10 cellular contexts compared by ENCODE assay signal in genomic region chr2:216683846-216684245, GRCh38. TPM values are rescaled to one million over a fixed set of nuclear protein-coding genes. Genes with fewer than 3 reads are reported as not detected.
DNase-seq lines count a peak whose midpoint lies in the region; ATAC-seq and TF ChIP-seq lines count a peak whose summit lies in the region.
"Had no signal": no experiment of that assay in that cellular context is flagged by ENCODE, and none has a peak within 500 bp of the region (broad histone marks: within the 10 kb centered on the region; RNA-seq: fewer than 3 reads in every experiment).

No MANE protein-coding gene starts in this region.

- peaks cover 55% of the 10 kb centered on the region for H4K20me1 ChIP-seq in hepatocyte (ENCODE audit: insufficient read depth, poor library complexity, severe bottlenecking)

- peak overlapping the region; percentile 1 for H3K4me2 ChIP-seq in hepatocyte

- no peak for ATAC-seq in HG03025 (IDR thresholded peaks at IDR 0.05; ENCODE audit: low FRiP score, unreplicated experiment)

- DNase-seq in DMS53 (lab: John Stamatoyannopoulos, UW) (peak; percentile 57), DMS53 treated with DMSO at 0.1 percent for 48 hours (lab: John Stamatoyannopoulos, UW; ENCODE audit: unreplicated experiment) (no peak), adrenal gland (peak in 5 of 7 donors; percentile 61 to 90 (median 73)), hepatocyte (ENCODE audit: low spot score) (peak; percentile 82), suprapubic skin (ENCODE audit: low spot score in 2 of 2) (peak; percentile 91 to 92), NCI-H526 (lab: John Stamatoyannopoulos, UW) (no peak), amniotic stem cell (lab: John Stamatoyannopoulos, UW) (no peak)
- DNase-seq: 8988T, NCI-H82 had no signal

- H3K4me3 ChIP-seq in adrenal gland = no peak overlapping the region
- H3K4me3 ChIP-seq in hepatocyte = no peak overlapping the region
- H3K4me3 ChIP-seq in suprapubic skin = no peak overlapping the region

- TF ChIP-seq POLR2A in adrenal gland (IDR thresholded peaks at IDR 0.05) (no peak), suprapubic skin (IDR thresholded peaks at IDR 0.05) (no peak)

- H3K4me1 ChIP-seq in adrenal gland (replicated peaks in 1 of 2) = peaks cover 0 to 33% of the 10 kb centered on the region in 2 donors
- peaks cover 7% of the 10 kb centered on the region for H3K4me1 ChIP-seq in hepatocyte (ENCODE audit: insufficient read depth)
- H3K4me1 ChIP-seq in suprapubic skin = peaks cover 56% of the 10 kb centered on the region

- 11 to 42% (median 40%) methylated on average over 1 to 3 of the region's 3 CpGs for WGBS in adrenal gland, 4 donors
- whole genome bisulfite sequencing in hepatocyte (ENCODE audit: low lambda C conversion rate, missing lambda C conversion rate) = 68% methylated on average over 3 of the region's 3 CpGs
- 35% methylated on average over 3 of the region's 3 CpGs for WGBS in suprapubic skin

- H3K27me3 ChIP-seq in adrenal gland (no peaks in the 10 kb centered on the region), hepatocyte (no peaks in the 10 kb centered on the region), suprapubic skin (peaks cover 5% of the 10 kb centered on the region)

- peaks cover 28% of the 10 kb centered on the region for H3K79me2 ChIP-seq in hepatocyte

- peak overlapping the region in 3 of 5 donors; percentile 32 to 69 (median 44) for H3K27ac ChIP-seq in adrenal gland
- peak overlapping the region; percentile 32 for H3K27ac ChIP-seq in hepatocyte
- peak overlapping the region; percentile 63 for H3K27ac ChIP-seq in suprapubic skin

- TF ChIP-seq EP300 in suprapubic skin (IDR thresholded peaks at IDR 0.05) = peak; percentile 35

- H3K36me3 ChIP-seq in adrenal gland (replicated peaks in 1 of 2) = peaks cover 0 to 4% of the 10 kb centered on the region in 2 donors
- no peaks in the 10 kb centered on the region for H3K36me3 ChIP-seq in hepatocyte (replicated peaks; ENCODE audit: insufficient read depth, low read depth)
- peaks cover 6% of the 10 kb centered on the region for H3K36me3 ChIP-seq in suprapubic skin

- H3K9me2 ChIP-seq in hepatocyte (replicated peaks; ENCODE audit: insufficient read depth) = no peaks in the 10 kb centered on the region

- intact Hi-C loops in adrenal gland (cut with DNase I) = loop anchor here (10.0 kb wide), 2 partner anchors 831 to 1071 kb away; no protein-coding TSS in a partner anchor

- H2AFZ ChIP-seq in hepatocyte = no peak overlapping the region

- no peaks in the 10 kb centered on the region for H3K9me3 ChIP-seq in adrenal gland (replicated peaks in 1 of 3)
- H3K9me3 ChIP-seq in hepatocyte (ENCODE audit: low read depth) = no peaks in the 10 kb centered on the region
- no peaks in the 10 kb centered on the region for H3K9me3 ChIP-seq in suprapubic skin

- TF ChIP-seq CTCF in adrenal gland (IDR thresholded peaks at IDR 0.05) = no peak
- TF ChIP-seq CTCF in hepatocyte (IDR thresholded peaks at IDR 0.05; ENCODE audit: poor library complexity) = no peak
- TF ChIP-seq CTCF in suprapubic skin (IDR thresholded peaks at IDR 0.05) = no peak

RNA-seq across cellular contexts. Expression of gene IGFBP5, which starts 11.5 kb away (rescaled TPM):
- total RNA-seq in adrenal gland = 1,000 to 10,000 TPM in 3 of 8 donors, 100 to 1,000 TPM in 5; 348 to 2,550 (median 761) TPM
- 100 to 1,000 TPM in 2 of 3 donors, 10 to 100 TPM in 1; 92.5 to 204 (median 204) TPM for polyA plus RNA-seq in adrenal gland
- total RNA-seq in hepatocyte = 190 and 232 TPM in 2 replicates
- polyA plus RNA-seq in hepatocyte = 113 TPM in 2 replicates
- 100 to 1,000 TPM in 3 of 4 donors, 10 to 100 TPM in 1; 79.1 to 424 (median 163) TPM for total RNA-seq in suprapubic skin

RNA-seq across cellular contexts. Expression of gene IGFBP2, which starts 50.6 kb away (rescaled TPM):
- total RNA-seq in adrenal gland = 100 to 1,000 TPM in 3 of 8 donors, 10 to 100 TPM in 5; 35.6 to 253 (median 84.8) TPM
- 10 to 100 TPM; 14.8 to 76.6 (median 62.7) TPM for polyA plus RNA-seq in adrenal gland
- total RNA-seq in hepatocyte = 163 and 231 TPM in 2 replicates
- 338 and 351 TPM in 2 replicates for polyA plus RNA-seq in hepatocyte
- 10 to 100 TPM in 3 of 4 donors, 1 to 10 TPM in 1; 7.5 to 28.3 (median 18.7) TPM for total RNA-seq in suprapubic skin

Comparison
In these comparisons a context has a peak if more than half of its experiments do, and no peak if none do; other contexts are left out.
1. DNase-seq: peak in DMS53 (single experiment), adrenal gland (5 of 7), hepatocyte (single experiment) and suprapubic skin (2 of 2); none in DMS53 treated with DMSO at 0.1 percent for 48 hours (single experiment), NCI-H526 (0 of 2) and amniotic stem cell (single experiment).
2. Peak in every context shown above with its lines, with median percentiles within 50 percentile points of each other: H3K27ac ChIP-seq.